10 cellular contexts compared by ENCODE assay signal in the genomic region with DNA sequence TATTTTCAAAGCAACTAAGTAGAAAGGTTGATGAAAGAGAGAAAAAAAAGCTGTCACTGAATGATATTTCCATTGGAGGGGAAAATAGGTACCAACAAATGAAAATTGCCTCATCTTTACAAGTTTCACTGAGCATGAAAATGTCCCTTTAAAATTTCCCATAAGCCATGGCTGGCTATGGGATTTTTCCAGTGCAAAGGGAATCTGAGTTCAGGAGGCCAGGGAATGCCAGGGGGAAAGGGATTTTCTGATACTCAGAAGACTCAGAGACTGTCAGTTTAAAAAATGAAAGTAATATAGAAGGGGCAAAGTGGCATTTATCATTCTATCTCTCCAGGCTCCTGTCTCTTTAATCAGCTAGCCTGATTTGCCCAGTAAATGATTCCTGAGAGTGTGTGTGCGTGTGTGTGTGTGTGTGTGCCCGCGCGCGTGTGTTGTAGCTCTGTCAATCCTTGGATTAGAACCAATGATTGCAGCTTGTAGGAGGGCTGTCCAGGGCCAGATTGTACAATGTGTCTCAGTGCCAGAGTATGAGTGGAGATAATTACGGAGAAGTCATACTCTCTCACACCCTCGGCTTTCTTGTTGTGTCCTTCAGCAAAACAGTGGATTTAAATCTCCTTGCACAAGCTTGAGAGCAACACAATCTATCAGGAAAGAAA. TPM values are rescaled to one million over a fixed set of nuclear protein-coding genes. Genes with fewer than 3 reads are reported as not detected.
DNase-seq lines count a peak whose midpoint lies in the region; ATAC-seq, FAIRE-seq and TF ChIP-seq lines count a peak whose summit lies in the region.
"Had no signal": no experiment of that assay in that cellular context is flagged by ENCODE, and none has a peak within 500 bp of the region (broad histone marks: within the 10 kb centered on the region; RNA-seq: fewer than 3 reads in every experiment).

Gene NTM, plus strand, starts transcription at position 526 of the 662 bp plus-strand sequence.

- intact Hi-C loops in Right ventricle myocardium inferior (cut with DNase I) (no loop called here), cardiac septum (cut with DNase I) (no loop called here), vagina (cut with DNase I) (no loop called here)

- H3K9me3 ChIP-seq in mucosa of stomach (ENCODE audit: control insufficient read depth, low read length) (no peaks in the 10 kb centered on the region), vagina (no peaks in the 10 kb centered on the region)

- DNase-seq in Right ventricle myocardium inferior (ENCODE audit: missing footprints) = no peak
- DNase-seq in cardiac septum (ENCODE audit: low spot score) = no peak
- peak; percentile 8 for DNase-seq in fibroblast of gingiva (ENCODE audit: low read depth)
- no peak for DNase-seq in vagina (ENCODE audit: extremely low spot score in 2 of 2)
- no peak for DNase-seq in NCI-H510A (lab: John Stamatoyannopoulos, UW)
- no peak for DNase-seq in GM19239 (ENCODE audit: insufficient read length, low spot score)
- no peak for DNase-seq in activated naive CD4-positive, alpha-beta T cell treated with anti-CD3 and anti-CD28 coated beads, Interleukin-2, amount 50 U/mL, for 16 hours
- DNase-seq: stimulated activated CD8-positive, alpha-beta memory T cell treated with anti-CD3 and anti-CD28 coated beads, Interleukin-4, amount 100 ng/mL, for 48 hours had no signal

- no peak for FAIRE-seq in GM19239 (lab: Jason Lieb, UNC)

- peak within 1 kb of the TSS; percentile 8 for H3K4me3 ChIP-seq in mucosa of stomach (ENCODE audit: low read length)
- peak within 1 kb of the TSS; percentile 7 to 13 for H3K4me3 ChIP-seq in vagina

- no peak for TF ChIP-seq POLR2A in vagina (IDR thresholded peaks at IDR 0.05)

- TF ChIP-seq CTCF in vagina (IDR thresholded peaks at IDR 0.05) = no peak

- H3K36me3 ChIP-seq in mucosa of stomach (ENCODE audit: control insufficient read depth, insufficient read depth, low read length) (no peaks in the 10 kb centered on the region), vagina (no peaks in the 10 kb centered on the region)

- H3K27me3 ChIP-seq in mucosa of stomach (ENCODE audit: control insufficient read depth, insufficient read depth, low read length) = peaks cover 29% of the 10 kb centered on the region
- H3K27me3 ChIP-seq in vagina = no peaks in the 10 kb centered on the region

- no peak within 1 kb of the TSS for H3K9ac ChIP-seq in mucosa of stomach (ENCODE audit: low read length)

- H3K4me1 ChIP-seq in mucosa of stomach (ENCODE audit: control insufficient read depth, insufficient read depth, low read length) (no peaks in the 10 kb centered on the region), vagina (peaks cover 15% of the 10 kb centered on the region)

- H3K27ac ChIP-seq in vagina = no peak within 1 kb of the TSS

- ATAC-seq in Right ventricle myocardium inferior = peak; percentile 91
- ATAC-seq: activated CD4-positive, CD25-positive, alpha-beta regulatory T cell treated with anti-CD3 and anti-CD28 coated beads, Interleukin-2, amount 50 U/mL, for 24 hours had no signal

RNA-seq across cellular contexts. Expression of gene NTM, which starts in this region (rescaled TPM):
- total RNA-seq in Right ventricle myocardium inferior = 2.9 TPM
- 3.4 TPM for total RNA-seq in cardiac septum
- total RNA-seq in vagina = 4.2 TPM
